ENCODE assay signal across 8 cellular contexts in the genomic region with DNA sequence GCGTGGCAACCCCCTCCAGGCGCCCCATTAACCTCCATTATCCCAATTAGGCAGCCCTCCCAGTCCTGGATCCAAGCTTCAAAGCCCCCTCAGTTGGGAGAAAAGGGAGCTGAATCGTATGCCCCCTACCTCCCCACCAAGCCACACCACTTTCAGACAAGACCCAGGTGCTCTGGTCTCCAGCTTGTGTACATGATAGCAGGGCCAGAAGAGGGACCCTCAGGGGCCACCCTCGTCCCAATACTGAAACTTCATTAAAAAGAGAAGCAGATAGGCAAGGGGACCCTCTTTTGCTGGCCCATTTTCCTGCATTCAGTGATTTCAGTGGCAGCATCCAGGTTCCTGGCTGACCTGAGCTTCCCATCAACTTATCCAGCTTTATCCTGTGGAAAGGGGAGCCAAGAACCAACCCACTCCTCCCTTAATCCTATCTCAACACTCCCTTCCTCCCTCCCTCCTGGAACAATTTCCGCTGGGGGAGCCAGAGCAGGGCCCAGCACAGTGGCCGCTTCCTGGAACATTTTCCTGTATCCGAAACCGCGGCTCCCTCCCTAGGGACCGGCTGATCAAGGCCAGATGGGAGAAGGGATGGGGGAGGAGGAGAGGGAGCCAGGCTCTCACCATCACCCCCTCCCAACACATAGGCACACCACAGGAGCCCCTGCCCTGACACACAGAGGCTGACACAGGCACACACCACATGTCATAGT. TPM values are rescaled to one million over a fixed set of nuclear protein-coding genes. Genes with fewer than 3 reads are reported as not detected.
A peak's percentile ranks its signal among the peaks of the same experiment; 100 is the strongest.
DNase-seq lines count a peak whose midpoint lies in the region; ATAC-seq and TF ChIP-seq lines count a peak whose summit lies in the region.

No MANE protein-coding gene starts in this region.

- TF ChIP-seq EP300 in tibial nerve (IDR thresholded peaks at IDR 0.05) = no peak

- H3K36me3 ChIP-seq in tibial nerve = no peaks in the 10 kb centered on the region

- H3K4me3 Mint-ChIP-seq in activated T-cell treated with anti-CD3 and anti-CD28 coated beads, Interleukin-2, amount 50 U/mL, for 72 hours = peak overlapping the region; percentile 89 to 97

- H3K4me1 ChIP-seq in tibial nerve = peaks cover 0 to 20% (median 7%) of the 10 kb centered on the region in 4 donors

- no peak for DNase-seq in activated T-cell treated with anti-CD3 and anti-CD28 coated beads, Interleukin-2, amount 50 U/mL, for 72 hours
- DNase-seq in activated T-cell treated with anti-CD3 and anti-CD28 coated beads for 4 hours (no peak), tibial nerve (ENCODE audit: low spot score in 2 of 2) (no peak), GOT3 (lab: John Stamatoyannopoulos, UW) (no peak), ureter (ENCODE audit: low spot score) (no peak), SW480 (ENCODE audit: low spot score) (no peak)

- TF ChIP-seq CTCF in tibial nerve (IDR thresholded peaks at IDR 0.05) = peak in 1 of 5 experiments; percentile 8

- H3K27ac ChIP-seq in angular gyrus (ENCODE audit: low read depth, low read length) (peak overlapping the region; percentile 94), layer of hippocampus (ENCODE audit: low read depth, low read length) (peak overlapping the region; percentile 97), tibial nerve (peak overlapping the region; percentile 88 to 96 (median 94))

- H3K9me3 ChIP-seq in tibial nerve = no peaks in the 10 kb centered on the region

- peak; percentile 3 to 12 for ATAC-seq in activated T-cell treated with anti-CD3 and anti-CD28 coated beads, Interleukin-2, amount 50 U/mL, for 72 hours (replicated peaks in 1 of 2)

- TF ChIP-seq POLR2A in tibial nerve (IDR thresholded peaks at IDR 0.05) = no peak

- WGBS in tibial nerve, 2 donors = 23 to 25% methylated on average over 10 of the region's 10 CpGs

- no peak overlapping the region for H3K27ac Mint-ChIP-seq in activated T-cell treated with anti-CD3 and anti-CD28 coated beads, Interleukin-2, amount 50 U/mL, for 72 hours

- no peaks in the 10 kb centered on the region for H3K36me3 Mint-ChIP-seq in activated T-cell treated with anti-CD3 and anti-CD28 coated beads, Interleukin-2, amount 50 U/mL, for 72 hours (ENCODE audit: insufficient read depth in 2 of 2)

- H3K27me3 Mint-ChIP-seq in activated T-cell treated with anti-CD3 and anti-CD28 coated beads, Interleukin-2, amount 50 U/mL, for 72 hours (ENCODE audit: low read depth) = no peaks in the 10 kb centered on the region

- H3K4me1 Mint-ChIP-seq in activated T-cell treated with anti-CD3 and anti-CD28 coated beads, Interleukin-2, amount 50 U/mL, for 72 hours (ENCODE audit: low read depth) = peaks cover 17% of the 10 kb centered on the region

- no peaks in the 10 kb centered on the region for H3K9me3 Mint-ChIP-seq in activated T-cell treated with anti-CD3 and anti-CD28 coated beads, Interleukin-2, amount 50 U/mL, for 72 hours

- H3K27me3 ChIP-seq in layer of hippocampus (ENCODE audit: control insufficient read depth, insufficient read depth, low read length) (no peaks in the 10 kb centered on the region), tibial nerve (no peaks in the 10 kb centered on the region)

- peak overlapping the region in 3 of 4 donors; percentile 83 to 94 (median 90) for H3K4me3 ChIP-seq in tibial nerve

RNA-seq across cellular contexts. Expression of a gene that starts 9.5 kb away (rescaled TPM):
- total RNA-seq in activated T-cell treated with anti-CD3 and anti-CD28 coated beads, Interleukin-2, amount 50 U/mL, for 72 hours = not detected
- total RNA-seq in tibial nerve = under 1 TPM in 1 of 4 donors, not detected in 3; 0.21 TPM
- total RNA-seq in ureter = not detected

RNA-seq across cellular contexts. Expression of a gene that starts 24.2 kb away (rescaled TPM):
- total RNA-seq in activated T-cell treated with anti-CD3 and anti-CD28 coated beads, Interleukin-2, amount 50 U/mL, for 72 hours = 100 to 1,000 TPM in 1 of 2 donors, 10 to 100 TPM in 1; 99.0 to 118 TPM
- total RNA-seq in tibial nerve = 10 to 100 TPM; 55.5 to 76.8 (median 64.5) TPM
- 44.1 TPM for total RNA-seq in ureter

RNA-seq across cellular contexts. Expression of a gene that starts 34.3 kb away (rescaled TPM):
- total RNA-seq in activated T-cell treated with anti-CD3 and anti-CD28 coated beads, Interleukin-2, amount 50 U/mL, for 72 hours = 100 to 1,000 TPM; 110 to 121 TPM
- 10 to 100 TPM; 45.3 to 81.5 (median 65.0) TPM for total RNA-seq in tibial nerve
- 104 TPM for total RNA-seq in ureter

RNA-seq across cellular contexts. Expression of a gene that starts 46.1 kb away (rescaled TPM):
- 10 to 100 TPM; 83.5 to 89.9 TPM for total RNA-seq in activated T-cell treated with anti-CD3 and anti-CD28 coated beads, Interleukin-2, amount 50 U/mL, for 72 hours
- 10 to 100 TPM; 49.2 to 82.8 (median 54.3) TPM for total RNA-seq in tibial nerve
- 50.0 TPM for total RNA-seq in ureter

RNA-seq across cellular contexts. Expression of a gene that starts 50.3 kb away (rescaled TPM):
- total RNA-seq in activated T-cell treated with anti-CD3 and anti-CD28 coated beads, Interleukin-2, amount 50 U/mL, for 72 hours = 100 to 1,000 TPM; 301 to 318 TPM
- total RNA-seq in tibial nerve (100 to 1,000 TPM; 518 to 673 (median 591) TPM), ureter (468 TPM)
